Comparison of ENCODE assay signal across 18 cellular contexts in the genomic region with DNA sequence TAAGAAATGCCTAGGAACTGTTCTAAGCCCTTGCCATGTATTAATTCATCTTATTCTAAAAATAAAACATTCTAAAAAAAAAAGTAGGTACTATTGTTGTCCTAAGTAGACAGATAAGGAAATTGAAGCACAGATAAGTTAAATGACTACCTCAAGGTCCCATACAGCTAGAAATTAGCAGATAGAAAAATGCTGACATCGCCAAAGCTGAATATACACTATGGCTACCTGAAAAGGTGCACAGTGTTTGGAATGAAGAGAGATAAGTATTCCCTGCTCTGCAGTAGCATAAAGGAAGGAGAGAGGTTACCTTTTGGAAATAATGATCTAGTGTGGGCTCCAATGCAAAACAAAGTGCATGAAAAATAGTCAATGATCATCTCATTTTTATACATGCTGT.
"Had no signal": no experiment of that assay in that cellular context is flagged by ENCODE, and none has a peak within 500 bp of the region (broad histone marks: within the 10 kb centered on the region; RNA-seq: fewer than 3 reads in every experiment).

No MANE protein-coding gene starts in this region.

- ATAC-seq: foreskin keratinocyte, left cardiac atrium, lower lobe of right lung, natural killer cell, right cardiac atrium had no signal

- H3K36me3 ChIP-seq: left ventricle myocardium inferior, lower lobe of right lung, pancreas, suprapubic skin, thyroid gland had no signal

- H3K9me3 ChIP-seq: lower lobe of right lung, pancreas, suprapubic skin, thyroid gland had no signal

- H3K27ac ChIP-seq: foreskin keratinocyte, hepatocyte, left ventricle myocardium inferior, lower lobe of right lung, pancreas, suprapubic skin, thyroid gland had no signal

- H3K4me3 ChIP-seq: hepatocyte, left ventricle myocardium inferior, lower lobe of right lung, pancreas, smooth muscle cell, suprapubic skin, thyroid gland had no signal

- H3K27me3 ChIP-seq: hepatocyte, pancreas, thyroid gland had no signal

- H3K4me1 ChIP-seq: foreskin keratinocyte, lower lobe of right lung, pancreas, suprapubic skin, thyroid gland had no signal

- DNase-seq: effector CD4-positive, alpha-beta T cell; endodermal cell; erythroblast; foreskin keratinocyte; kidney; left cardiac atrium; left ventricle myocardium inferior; lower lobe of right lung; natural killer cell; occipital lobe; pancreas; right cardiac atrium; stimulated activated CD4-positive, alpha-beta T cell treated with anti-CD3 and anti-CD28 coated beads, Interleukin-2, amount 100 ng/mL, for 48 hours; stimulated activated naive CD4-positive, alpha-beta T cell treated with Interleukin-2 at 50 U/mL for 16 hours; thyroid gland had no signal
